29 cellular contexts compared by ENCODE assay signal in the genomic region with DNA sequence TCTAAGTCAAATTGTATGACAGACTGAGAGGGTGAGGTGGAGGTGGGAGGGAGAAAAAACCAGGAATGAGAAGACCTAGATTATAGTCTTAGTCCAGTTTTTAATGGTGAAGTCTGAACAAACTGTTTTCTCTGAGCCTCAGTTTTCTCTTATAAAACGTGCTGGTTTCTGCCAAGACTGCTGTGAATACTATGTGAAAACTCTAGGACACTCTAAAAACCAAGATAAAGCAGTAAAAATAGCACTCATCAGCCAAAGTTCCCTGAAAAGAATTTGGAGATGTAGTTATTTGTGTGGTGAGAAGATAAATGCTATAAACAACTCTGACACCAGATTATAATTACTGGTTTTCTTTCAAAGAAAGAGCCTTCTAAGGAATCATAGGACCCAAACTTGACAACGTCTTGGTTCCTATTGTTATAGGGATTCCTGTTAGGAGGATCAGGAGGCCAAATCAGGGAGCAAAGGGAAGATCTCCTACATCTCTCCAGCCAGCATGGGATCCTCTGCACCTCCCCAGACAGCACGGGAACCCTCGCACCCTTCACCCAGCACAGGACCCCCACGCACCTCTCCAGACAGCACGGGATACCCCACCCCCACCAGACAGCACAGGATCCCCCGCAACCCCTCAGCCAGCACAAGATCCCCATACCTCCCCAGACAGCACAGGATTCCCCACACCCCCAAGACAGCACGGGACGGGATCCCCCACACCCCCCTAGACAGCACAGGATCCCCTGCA.
DNase-seq lines count a peak whose midpoint lies in the region; ATAC-seq and TF ChIP-seq lines count a peak whose summit lies in the region.
"Had no signal": no experiment of that assay in that cellular context is flagged by ENCODE, and none has a peak within 500 bp of the region (broad histone marks: within the 10 kb centered on the region; RNA-seq: fewer than 3 reads in every experiment).

No MANE protein-coding gene starts in this region.

- WGBS in hepatocyte (ENCODE audit: low lambda C conversion rate, missing lambda C conversion rate): 70% methylated on average over 3 of the region's 9 CpGs
- 23% methylated on average over 2 of the region's 9 CpGs for WGBS in smooth muscle cell (ENCODE audit: low lambda C conversion rate)

- no peak overlapping the region for H3K4me3 ChIP-seq in GM23338
- no peak overlapping the region for H3K4me3 ChIP-seq in coronary artery
- H3K4me3 ChIP-seq in hepatocyte: no peak overlapping the region
- H3K4me3 ChIP-seq in smooth muscle cell: no peak overlapping the region
- H3K4me3 ChIP-seq: body of pancreas, dorsolateral prefrontal cortex, HAP-1, thoracic aorta had no signal

- ATAC-seq in GM23338: no peak
- ATAC-seq in activated CD4-positive, alpha-beta T cell treated with anti-CD3 and anti-CD28 coated beads for 36 hours: no peak
- ATAC-seq: activated naive CD8-positive, alpha-beta T cell treated with anti-CD3 and anti-CD28 coated beads, Interleukin-2, amount 50 U/mL, for 24 hours; body of pancreas; left lobe of liver had no signal

- intact Hi-C loops in activated CD4-positive, alpha-beta T cell treated with anti-CD3 and anti-CD28 coated beads for 36 hours (cut with DNase I, micrococcal nuclease): no loop called here

- in situ Hi-C loops in KBM-7 (cut with MboI; ENCODE audit: low pct_unique_long_range_greater_than_20kb, low sequenced_read_pairs): no loop called here

- H3K9me2 ChIP-seq in GM23338 (ENCODE audit: insufficient read depth) (no peaks in the 10 kb centered on the region), hepatocyte (replicated peaks; ENCODE audit: insufficient read depth) (no peaks in the 10 kb centered on the region)
- H3K9me2 ChIP-seq: SK-N-SH had no signal

- H3F3A ChIP-seq in GM23338 (replicated peaks; ENCODE audit: low read depth) (no peaks in the 10 kb centered on the region), smooth muscle cell (ENCODE audit: low read depth) (peaks cover 15% of the 10 kb centered on the region)

- no peaks in the 10 kb centered on the region for H3K36me3 ChIP-seq in GM23338 (ENCODE audit: insufficient read depth)
- no peaks in the 10 kb centered on the region for H3K36me3 ChIP-seq in hepatocyte (replicated peaks; ENCODE audit: insufficient read depth, low read depth)
- H3K36me3 ChIP-seq in smooth muscle cell (ENCODE audit: low read depth): no peaks in the 10 kb centered on the region
- H3K36me3 ChIP-seq: HAP-1, thoracic aorta had no signal

- H3K9ac ChIP-seq in smooth muscle cell (ENCODE audit: low read depth): no peak overlapping the region
- H3K9ac ChIP-seq: SK-N-SH had no signal

- H3K27me3 ChIP-seq in GM23338 (ENCODE audit: insufficient read depth): no peaks in the 10 kb centered on the region
- H3K27me3 ChIP-seq in hepatocyte: no peaks in the 10 kb centered on the region
- no peaks in the 10 kb centered on the region for H3K27me3 ChIP-seq in smooth muscle cell (ENCODE audit: low read depth)
- H3K27me3 ChIP-seq: body of pancreas, dorsolateral prefrontal cortex had no signal

- H3K9me3 Mint-ChIP-seq in GM23338 (no peaks in the 10 kb centered on the region), immature natural killer cell (no peaks in the 10 kb centered on the region)
- no peaks in the 10 kb centered on the region for H3K9me3 Mint-ChIP-seq in activated CD4-positive, alpha-beta T cell treated with anti-CD3 and anti-CD28 coated beads for 36 hours (ENCODE audit: low read depth)
- H3K9me3 Mint-ChIP-seq: activated B cell treated with CpG ODN at 0.5 μM for 24 hours; activated naive CD8-positive, alpha-beta T cell treated with anti-CD3 and anti-CD28 coated beads, Interleukin-2, amount 50 U/mL, for 24 hours; activated T-cell treated with anti-CD3 and anti-CD28 coated beads, Interleukin-2, amount 50 U/mL, for 24 hours; naive B cell; T-helper 1 cell treated with Interleukin-12 subunit alpha and Interleukin-12 subunit beta and Interleukin-4 antibody, amounts not matched to agents 30 μg/mL and 1 μg/mL, for 36 hours had no signal

- H3K4me3 Mint-ChIP-seq in GM23338 (no peak overlapping the region), immature natural killer cell (no peak overlapping the region)
- no peak overlapping the region for H3K4me3 Mint-ChIP-seq in activated CD4-positive, alpha-beta T cell treated with anti-CD3 and anti-CD28 coated beads for 36 hours
- H3K4me3 Mint-ChIP-seq: activated B cell treated with CpG ODN at 0.5 μM for 24 hours; activated naive CD8-positive, alpha-beta T cell treated with anti-CD3 and anti-CD28 coated beads, Interleukin-2, amount 50 U/mL, for 24 hours; activated T-cell treated with anti-CD3 and anti-CD28 coated beads, Interleukin-2, amount 50 U/mL, for 24 hours; B cell; naive B cell; T-helper 1 cell treated with Interleukin-12 subunit alpha and Interleukin-12 subunit beta and Interleukin-4 antibody, amounts not matched to agents 30 μg/mL and 1 μg/mL, for 36 hours had no signal

- H2AFZ ChIP-seq in GM23338 (no peak overlapping the region), hepatocyte (no peak overlapping the region), smooth muscle cell (ENCODE audit: low read depth) (no peak overlapping the region)

- no peak for DNase-seq in GM23338 (ENCODE audit: low spot score)
- DNase-seq in coronary artery (ENCODE audit: low spot score): no peak
- DNase-seq in hepatocyte (ENCODE audit: low spot score): no peak
- DNase-seq in smooth muscle cell (lab: John Stamatoyannopoulos, UW; ENCODE audit: unreplicated experiment): no peak
- DNase-seq in immature natural killer cell: no peak
- no peak for DNase-seq in KBM-7
- DNase-seq in C1 segment of cervical spinal cord (lab: John Stamatoyannopoulos, UW): no peak
- DNase-seq in activated CD4-positive, alpha-beta T cell treated with anti-CD3 and anti-CD28 coated beads for 36 hours: no peak
- DNase-seq: ACHN; activated B cell treated with CpG ODN at 0.5 μM for 24 hours; activated CD4-positive, alpha-beta T cell treated with anti-CD3 and anti-CD28 coated beads, Interleukin-2, amount 50 U/mL, for 1 hour; activated naive CD8-positive, alpha-beta T cell treated with anti-CD3 and anti-CD28 coated beads, Interleukin-2, amount 50 U/mL, for 24 hours; activated T-cell treated with anti-CD3 and anti-CD28 coated beads, Interleukin-2, amount 50 U/mL, for 24 hours; body of pancreas; DMS53; dorsolateral prefrontal cortex; KG1; naive B cell; NCI-H1105; NCI-H1930; NCI-H524 treated with DMSO at 0.1 percent for 48 hours; occipital lobe; SK-N-SH; stimulated activated naive CD4-positive, alpha-beta T cell treated with Interleukin-2 at 50 U/mL for 16 hours had no signal

- H3K27ac ChIP-seq in GM23338 (ENCODE audit: low read depth) (no peak overlapping the region), coronary artery (peak overlapping the region; percentile 3 to 73), hepatocyte (peak overlapping the region; percentile 19), smooth muscle cell (ENCODE audit: low read depth) (peak overlapping the region; percentile 28)
- H3K27ac ChIP-seq: body of pancreas, dorsolateral prefrontal cortex had no signal

- H3K27ac Mint-ChIP-seq in GM23338 (0 out of 2 replicates have a peak overlapping the region, but pooled peaks have one; percentile 65), immature natural killer cell (no peak overlapping the region)
- no peak overlapping the region for H3K27ac Mint-ChIP-seq in activated CD4-positive, alpha-beta T cell treated with anti-CD3 and anti-CD28 coated beads for 36 hours
- H3K27ac Mint-ChIP-seq: activated B cell treated with CpG ODN at 0.5 μM for 24 hours; activated naive CD8-positive, alpha-beta T cell treated with anti-CD3 and anti-CD28 coated beads, Interleukin-2, amount 50 U/mL, for 24 hours; activated T-cell treated with anti-CD3 and anti-CD28 coated beads, Interleukin-2, amount 50 U/mL, for 24 hours; B cell; T-helper 1 cell treated with Interleukin-12 subunit alpha and Interleukin-12 subunit beta and Interleukin-4 antibody, amounts not matched to agents 30 μg/mL and 1 μg/mL, for 36 hours had no signal

- no peaks in the 10 kb centered on the region for H3K36me3 Mint-ChIP-seq in GM23338 (ENCODE audit: low read depth)
- H3K36me3 Mint-ChIP-seq in immature natural killer cell: peaks cover 5 to 8% (median 6%) of the 10 kb centered on the region in 3 donors
- H3K36me3 Mint-ChIP-seq in activated CD4-positive, alpha-beta T cell treated with anti-CD3 and anti-CD28 coated beads for 36 hours (ENCODE audit: low read depth): peaks cover 9% of the 10 kb centered on the region

- H3K4me1 Mint-ChIP-seq in GM23338: peaks cover 5% of the 10 kb centered on the region; the same call in 1 of the 3 replicates
- H3K4me1 Mint-ChIP-seq in immature natural killer cell: no peaks in the 10 kb centered on the region
- peaks cover 11% of the 10 kb centered on the region for H3K4me1 Mint-ChIP-seq in activated CD4-positive, alpha-beta T cell treated with anti-CD3 and anti-CD28 coated beads for 36 hours
- H3K4me1 Mint-ChIP-seq: B cell had no signal

- no peaks in the 10 kb centered on the region for H3K9me3 ChIP-seq in hepatocyte (ENCODE audit: low read depth)
- no peaks in the 10 kb centered on the region for H3K9me3 ChIP-seq in smooth muscle cell (replicated peaks; ENCODE audit: low read depth)
- H3K9me3 ChIP-seq: body of pancreas, HAP-1, SK-N-SH, thoracic aorta had no signal

- CTCF ChIA-PET in activated CD4-positive, alpha-beta T cell treated with anti-CD3 and anti-CD28 coated beads for 36 hours (lab: Charles Lee): no interaction called here

- no peaks in the 10 kb centered on the region for H3K4me1 ChIP-seq in GM23338 (ENCODE audit: insufficient read depth)
- peaks cover 33% of the 10 kb centered on the region for H3K4me1 ChIP-seq in hepatocyte (ENCODE audit: insufficient read depth)
- H3K4me1 ChIP-seq in smooth muscle cell (ENCODE audit: low read depth): peaks cover 15% of the 10 kb centered on the region
- H3K4me1 ChIP-seq: body of pancreas, HAP-1 had no signal

- H3K27me3 Mint-ChIP-seq in GM23338 (ENCODE audit: insufficient read depth, low read depth, poor library complexity): peaks cover 5% of the 10 kb centered on the region
- peaks cover 0 to 3% (median 0%) of the 10 kb centered on the region in 3 donors for H3K27me3 Mint-ChIP-seq in immature natural killer cell (ENCODE audit: low read depth in 3 of 3)
- H3K27me3 Mint-ChIP-seq in activated CD4-positive, alpha-beta T cell treated with anti-CD3 and anti-CD28 coated beads for 36 hours: no peaks in the 10 kb centered on the region
- H3K27me3 Mint-ChIP-seq: activated B cell treated with CpG ODN at 0.5 μM for 24 hours; activated naive CD8-positive, alpha-beta T cell treated with anti-CD3 and anti-CD28 coated beads, Interleukin-2, amount 50 U/mL, for 24 hours; activated T-cell treated with anti-CD3 and anti-CD28 coated beads, Interleukin-2, amount 50 U/mL, for 24 hours; B cell had no signal

- H3K79me2 ChIP-seq in GM23338 (replicated peaks; ENCODE audit: insufficient read depth): no peaks in the 10 kb centered on the region
- no peaks in the 10 kb centered on the region for H3K79me2 ChIP-seq in hepatocyte
- no peaks in the 10 kb centered on the region for H3K79me2 ChIP-seq in smooth muscle cell (ENCODE audit: low read depth)

- H4K20me1 ChIP-seq in GM23338 (replicated peaks; ENCODE audit: insufficient read depth) (no peaks in the 10 kb centered on the region), hepatocyte (ENCODE audit: insufficient read depth, poor library complexity, severe bottlenecking) (no peaks in the 10 kb centered on the region), smooth muscle cell (ENCODE audit: low read depth) (no peaks in the 10 kb centered on the region)

- no peak for TF ChIP-seq CTCF in GM23338 (conservative IDR thresholded peaks at IDR 0.05; ENCODE audit: low read depth in 2 of 2)
- TF ChIP-seq CTCF in coronary artery (IDR thresholded peaks at IDR 0.05): no peak
- TF ChIP-seq CTCF in hepatocyte (IDR thresholded peaks at IDR 0.05; ENCODE audit: poor library complexity): no peak
- no peak for TF ChIP-seq CTCF in smooth muscle cell (IDR thresholded peaks at IDR 0.05; ENCODE audit: borderline replicate concordance, insufficient read depth, poor library complexity, severe bottlenecking)

- POLR2A ChIA-PET in activated CD4-positive, alpha-beta T cell treated with anti-CD3 and anti-CD28 coated beads for 36 hours (lab: Charles Lee): no interaction called here

- H3K4me2 ChIP-seq in GM23338 (no peak overlapping the region), hepatocyte (no peak overlapping the region), smooth muscle cell (no peak overlapping the region)
- H3K4me2 ChIP-seq: SK-N-SH had no signal
